Comparison of ENCODE assay signal across 8 cellular contexts in the genomic region with DNA sequence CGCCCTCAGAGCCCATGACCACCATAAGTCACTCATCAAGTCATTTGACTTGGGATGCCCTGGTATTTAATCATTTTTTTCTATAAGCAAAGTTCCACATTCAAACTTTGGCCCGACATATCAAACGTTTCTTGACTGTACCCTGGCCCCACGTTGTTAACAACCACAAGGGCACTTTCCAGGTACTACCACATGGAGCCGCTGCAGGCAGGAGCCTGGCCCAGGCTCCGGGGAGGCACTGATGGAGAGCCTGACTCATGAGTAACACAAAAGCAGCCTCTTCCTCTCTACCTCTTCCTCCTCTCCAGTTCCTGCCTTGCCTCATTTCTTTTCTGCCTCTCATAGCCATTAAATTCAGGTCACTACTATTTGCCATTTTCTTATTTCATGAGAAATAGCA.
DNase-seq lines count a peak whose midpoint lies in the region; ATAC-seq and TF ChIP-seq lines count a peak whose summit lies in the region.
"Not testable (repeated sequence)": the region's sequence is repeated elsewhere in the genome, so short reads cannot be mapped to it uniquely, and the experiment has no call there.

No MANE protein-coding gene starts in this region.

- not testable (repeated sequence) for H3K27me3 ChIP-seq in CD4-positive, CD25-positive, alpha-beta regulatory T cell (ENCODE audit: control insufficient read depth, insufficient read depth, low read length); foreskin keratinocyte

- not testable (repeated sequence) for H3K9me3 ChIP-seq in CD4-positive, CD25-positive, alpha-beta regulatory T cell (ENCODE audit: control insufficient read depth in 2 of 2, low read length in 2 of 2)

- in situ Hi-C loops in astrocyte of the cerebellum (cut with HindIII; ENCODE audit: low sequenced_read_pairs) = not testable (repeated sequence)

- ATAC-seq in CD4-positive, CD25-positive, alpha-beta regulatory T cell (ENCODE audit: low read depth in 2 of 2) = peak; percentile 76 to 86
- ATAC-seq in HG02678 (IDR thresholded peaks at IDR 0.05; ENCODE audit: unreplicated experiment) (peak; percentile 49), foreskin keratinocyte (peak; percentile 96)
- peak; percentile 82 to 84 for ATAC-seq in natural killer cell treated with Interleukin-12 subunit alpha and Interleukin-12 subunit beta and Interleukin-15 and Interleukin-18, amount 100 ng/mL, for 72 hours

- not testable (repeated sequence) for H3K4me3 Mint-ChIP-seq in CD4-positive, CD25-positive, alpha-beta regulatory T cell; natural killer cell treated with Interleukin-12 subunit alpha and Interleukin-12 subunit beta and Interleukin-15 and Interleukin-18, amount 100 ng/mL, for 72 hours

- not testable (repeated sequence) for H3K36me3 Mint-ChIP-seq in CD4-positive, CD25-positive, alpha-beta regulatory T cell; natural killer cell treated with Interleukin-12 subunit alpha and Interleukin-12 subunit beta and Interleukin-15 and Interleukin-18, amount 100 ng/mL, for 72 hours

- not testable (repeated sequence) for H3K9me3 Mint-ChIP-seq in CD4-positive, CD25-positive, alpha-beta regulatory T cell; natural killer cell treated with Interleukin-12 subunit alpha and Interleukin-12 subunit beta and Interleukin-15 and Interleukin-18, amount 100 ng/mL, for 72 hours

- not testable (repeated sequence) for H3K4me3 ChIP-seq in CD4-positive, CD25-positive, alpha-beta regulatory T cell (ENCODE audit: low read depth, low read length); astrocyte of the cerebellum (ENCODE audit: low read depth, low read length)

- peak; percentile 2 to 68 (median 6) for DNase-seq in CD4-positive, CD25-positive, alpha-beta regulatory T cell
- DNase-seq in OCI-M1 (lab: John Stamatoyannopoulos, UW) (peak; percentile 71), astrocyte of the cerebellum (ENCODE audit: low read depth) (peak; percentile 16), foreskin keratinocyte (peak; percentile 19 to 52)
- peak; percentile 42 to 50 for DNase-seq in activated CD4-positive, alpha-beta T cell treated with anti-CD3 and anti-CD28 coated beads, Interleukin-2, amount 50 U/mL, for 4 hours
- DNase-seq in natural killer cell treated with Interleukin-12 subunit alpha and Interleukin-12 subunit beta and Interleukin-15 and Interleukin-18, amount 100 ng/mL, for 72 hours (ENCODE audit: low spot score) = not testable (repeated sequence)
- DNase-seq in stimulated activated CD8-positive, alpha-beta memory T cell treated with anti-CD3 and anti-CD28 coated beads, Interleukin-15, amount 100 ng/mL, for 48 hours (ENCODE audit: low read depth in 2 of 2) = peak; percentile 43 to 47

- peak; percentile 43 for TF ChIP-seq CTCF in astrocyte of the cerebellum (IDR thresholded peaks at IDR 0.05; ENCODE audit: low read depth, low read length, missing control alignments)
- peak; percentile 72 for TF ChIP-seq CTCF in foreskin keratinocyte (conservative IDR thresholded peaks at IDR 0.05)

- not testable (repeated sequence) for H3K27ac ChIP-seq in CD4-positive, CD25-positive, alpha-beta regulatory T cell (ENCODE audit: insufficient read depth, low read length, poor library complexity, severe bottlenecking); foreskin keratinocyte

- not testable (repeated sequence) for H3K4me1 ChIP-seq in CD4-positive, CD25-positive, alpha-beta regulatory T cell (ENCODE audit: control insufficient read depth, insufficient read depth, low read length, poor library complexity, severe bottlenecking); foreskin keratinocyte

- not testable (repeated sequence) for H3K4me1 Mint-ChIP-seq in CD4-positive, CD25-positive, alpha-beta regulatory T cell; natural killer cell treated with Interleukin-12 subunit alpha and Interleukin-12 subunit beta and Interleukin-15 and Interleukin-18, amount 100 ng/mL, for 72 hours (ENCODE audit: low read depth in 2 of 2)

- H3K27ac Mint-ChIP-seq in CD4-positive, CD25-positive, alpha-beta regulatory T cell; natural killer cell treated with Interleukin-12 subunit alpha and Interleukin-12 subunit beta and Interleukin-15 and Interleukin-18, amount 100 ng/mL, for 72 hours: not testable (repeated sequence)

- H3K36me3 ChIP-seq in CD4-positive, CD25-positive, alpha-beta regulatory T cell (ENCODE audit: control insufficient read depth, insufficient read depth, low read length) = not testable (repeated sequence)

- H3K27me3 Mint-ChIP-seq in CD4-positive, CD25-positive, alpha-beta regulatory T cell = peaks cover 14% of the 10 kb centered on the region
- H3K27me3 Mint-ChIP-seq in natural killer cell treated with Interleukin-12 subunit alpha and Interleukin-12 subunit beta and Interleukin-15 and Interleukin-18, amount 100 ng/mL, for 72 hours = not testable (repeated sequence)
